Comparison of ENCODE assay signal across 25 cellular contexts in genomic region chr15:45855210-45855906, GRCh38.
A peak's percentile ranks its signal among the peaks of the same experiment; 100 is the strongest.
DNase-seq lines count a peak whose midpoint lies in the region; ATAC-seq, FAIRE-seq and TF ChIP-seq lines count a peak whose summit lies in the region.
"Had no signal": no experiment of that assay in that cellular context is flagged by ENCODE, and none has a peak within 500 bp of the region (broad histone marks: within the 10 kb centered on the region; RNA-seq: fewer than 3 reads in every experiment).

No MANE protein-coding gene starts in this region.

- intact Hi-C loops in psoas muscle (cut with DNase I) = no loop called here

- no peak overlapping the region for H2AFZ ChIP-seq in astrocyte (ENCODE audit: low read depth, low read length)

- no peak overlapping the region for H3K27ac Mint-ChIP-seq in astrocyte (ENCODE audit: unreplicated experiment)
- H3K27ac Mint-ChIP-seq: activated CD4-positive, alpha-beta memory T cell treated with anti-CD3 and anti-CD28 coated beads for 36 hours; activated naive CD4-positive, alpha-beta T cell treated with anti-CD3 and anti-CD28 coated beads, Interleukin-2, amount 50 U/mL, for 24 hours; brain; CD4-positive, CD25-positive, alpha-beta regulatory T cell; IgD-negative memory B cell had no signal

- H3K4me1 ChIP-seq in astrocyte (ENCODE audit: insufficient read depth, low read length) (no peaks in the 10 kb centered on the region), lung (ENCODE audit: control insufficient read depth in 2 of 2, insufficient read depth in 2 of 2, low read length in 2 of 2) (peaks cover 0 to 2% of the 10 kb centered on the region in 2 donors), psoas muscle (no peaks in the 10 kb centered on the region)
- H3K4me1 ChIP-seq: gastrocnemius medialis, left ventricle myocardium inferior, right lobe of liver, tibial nerve had no signal

- H3K27ac ChIP-seq in astrocyte (ENCODE audit: low read depth, low read length) (no peak overlapping the region), lung (ENCODE audit: low read depth in 1 of 2, low read length in 1 of 2) (peak overlapping the region in 1 of 2 donors; percentile 71), psoas muscle (no peak overlapping the region)
- H3K27ac ChIP-seq: coronary artery, gastrocnemius medialis, left ventricle myocardium inferior, right lobe of liver, tibial nerve had no signal

- H3K4me3 ChIP-seq in astrocyte (ENCODE audit: insufficient read depth, low read depth, low read length) (no peak overlapping the region), lung (no peak overlapping the region), psoas muscle (no peak overlapping the region)
- H3K4me3 ChIP-seq: coronary artery, gastrocnemius medialis, left ventricle myocardium inferior, right lobe of liver, tibial nerve had no signal

- no peak overlapping the region for H3K4me2 ChIP-seq in astrocyte (ENCODE audit: low read length)

- no peak overlapping the region for H3K9ac ChIP-seq in astrocyte (ENCODE audit: low read length)

- peaks cover 6% of the 10 kb centered on the region for H3K9me3 Mint-ChIP-seq in astrocyte (ENCODE audit: unreplicated experiment)
- H3K9me3 Mint-ChIP-seq: activated naive CD4-positive, alpha-beta T cell treated with anti-CD3 and anti-CD28 coated beads, Interleukin-2, amount 50 U/mL, for 24 hours had no signal

- no peaks in the 10 kb centered on the region for H3K36me3 ChIP-seq in astrocyte (ENCODE audit: insufficient read depth, low read length)
- H3K36me3 ChIP-seq in lung (ENCODE audit: control insufficient read depth in 2 of 2, insufficient read depth in 2 of 2, low read length in 2 of 2) = no peaks in the 10 kb centered on the region
- no peaks in the 10 kb centered on the region for H3K36me3 ChIP-seq in psoas muscle (ENCODE audit: insufficient read depth in 1 of 2, low read depth in 1 of 2)
- H3K36me3 ChIP-seq: gastrocnemius medialis, left ventricle myocardium inferior, right lobe of liver, tibial nerve had no signal

- peaks cover 6% of the 10 kb centered on the region for H3K4me1 Mint-ChIP-seq in astrocyte (ENCODE audit: low read depth, unreplicated experiment)
- H3K4me1 Mint-ChIP-seq: activated naive CD4-positive, alpha-beta T cell treated with anti-CD3 and anti-CD28 coated beads, Interleukin-2, amount 50 U/mL, for 24 hours; brain; CD4-positive, CD25-positive, alpha-beta regulatory T cell; IgD-negative memory B cell had no signal

- peak; percentile 49 for DNase-seq in DMS53 (lab: John Stamatoyannopoulos, UW)
- peak; percentile 26 for DNase-seq in NCI-H1092 treated with DMSO at 0.1 percent for 48 hours (lab: John Stamatoyannopoulos, UW)
- DNase-seq in astrocyte (ENCODE audit: low read depth) = no peak
- peak; percentile 44 for DNase-seq in lung (ENCODE audit: low spot score)
- DNase-seq in psoas muscle = no peak
- no peak for DNase-seq in NCI-H510A treated with DMSO at 0.1 percent for 48 hours (lab: John Stamatoyannopoulos, UW)
- DNase-seq: activated CD4-positive, alpha-beta memory T cell treated with anti-CD3 and anti-CD28 coated beads for 36 hours; activated T-cell treated with anti-CD3 and anti-CD28 coated beads, Interleukin-2, amount 50 U/mL, for 1 hour; CD4-positive, CD25-positive, alpha-beta regulatory T cell; DMS79 treated with DMSO at 0.1 percent for 48 hours; gastrocnemius medialis; left ventricle myocardium inferior; NCI-H82; occipital lobe; right lobe of liver; RPMI8226; stimulated activated naive CD4-positive, alpha-beta T cell had no signal

- H3K79me2 ChIP-seq in astrocyte (ENCODE audit: insufficient read depth, low read length) = no peaks in the 10 kb centered on the region

- ATAC-seq in lung (ENCODE audit: insufficient read depth, low FRiP score) = peak; percentile 84
- no peak for ATAC-seq in psoas muscle
- no peak for ATAC-seq in GM21390 (IDR thresholded peaks at IDR 0.05; ENCODE audit: unreplicated experiment)
- no peak for ATAC-seq in GM18520 (IDR thresholded peaks at IDR 0.05; ENCODE audit: unreplicated experiment)
- ATAC-seq: gastrocnemius medialis had no signal

- no peaks in the 10 kb centered on the region for H4K20me1 ChIP-seq in astrocyte (ENCODE audit: insufficient read depth, low read length)

- no peaks in the 10 kb centered on the region for H3K27me3 Mint-ChIP-seq in astrocyte (ENCODE audit: low read depth, unreplicated experiment)
- H3K27me3 Mint-ChIP-seq: CD4-positive, CD25-positive, alpha-beta regulatory T cell had no signal

- peak overlapping the region; percentile 12 for H3K4me3 Mint-ChIP-seq in astrocyte (ENCODE audit: unreplicated experiment)
- H3K4me3 Mint-ChIP-seq: activated CD4-positive, alpha-beta memory T cell treated with anti-CD3 and anti-CD28 coated beads for 36 hours; activated naive CD4-positive, alpha-beta T cell treated with anti-CD3 and anti-CD28 coated beads, Interleukin-2, amount 50 U/mL, for 24 hours; brain; CD4-positive, CD25-positive, alpha-beta regulatory T cell; IgD-negative memory B cell had no signal

- H3K27me3 ChIP-seq in astrocyte (ENCODE audit: insufficient read depth, low read length) = no peaks in the 10 kb centered on the region
- H3K27me3 ChIP-seq in lung (ENCODE audit: control insufficient read depth, insufficient read depth) = no peaks in the 10 kb centered on the region
- no peaks in the 10 kb centered on the region for H3K27me3 ChIP-seq in psoas muscle (ENCODE audit: insufficient read depth in 3 of 3, low read length in 2 of 3)
- H3K27me3 ChIP-seq: gastrocnemius medialis, right lobe of liver, tibial nerve had no signal

- no peaks in the 10 kb centered on the region for H3K9me3 ChIP-seq in astrocyte (ENCODE audit: insufficient read depth, low read depth, low read length)
- H3K9me3 ChIP-seq in lung (ENCODE audit: control insufficient read depth in 2 of 2, insufficient read depth in 1 of 2, low read length in 1 of 2) = peaks cover 0 to 2% of the 10 kb centered on the region in 2 donors
- H3K9me3 ChIP-seq in psoas muscle = no peaks in the 10 kb centered on the region
- H3K9me3 ChIP-seq: gastrocnemius medialis, right lobe of liver had no signal

- no peaks in the 10 kb centered on the region for H3K36me3 Mint-ChIP-seq in astrocyte (ENCODE audit: low read depth, unreplicated experiment)
- H3K36me3 Mint-ChIP-seq: activated CD4-positive, alpha-beta memory T cell treated with anti-CD3 and anti-CD28 coated beads for 36 hours; activated naive CD4-positive, alpha-beta T cell treated with anti-CD3 and anti-CD28 coated beads, Interleukin-2, amount 50 U/mL, for 24 hours; brain; CD4-positive, CD25-positive, alpha-beta regulatory T cell; IgD-negative memory B cell had no signal

- no peak for FAIRE-seq in astrocyte (lab: Jason Lieb, UNC)
- FAIRE-seq: endothelial cell of umbilical vein had no signal

- 43 to 62% methylated on average over 4 of the region's 4 CpGs for WGBS in lung, 2 donors
- WGBS in psoas muscle, 3 donors = 42 to 58% (median 49%) methylated on average over 4 of the region's 4 CpGs

- TF ChIP-seq CTCF in astrocyte (IDR thresholded peaks at IDR 0.05; ENCODE audit: insufficient read depth, low read depth, low read length) = no peak
- TF ChIP-seq CTCF in lung (IDR thresholded peaks at IDR 0.05; ENCODE audit: control extremely low read depth, extremely low read depth) = no peak
- TF ChIP-seq CTCF in psoas muscle (IDR thresholded peaks at IDR 0.05) = no peak

Comparison
In these comparisons a context has a peak if more than half of its experiments do, and no peak if none do; other contexts are left out.
1. DNase-seq: peak in DMS53 (single experiment), NCI-H1092 treated with DMSO at 0.1 percent for 48 hours (single experiment) and lung (single experiment); none in astrocyte (single experiment), psoas muscle (0 of 2) and NCI-H510A treated with DMSO at 0.1 percent for 48 hours (single experiment).